In genomic region chr10:101444499-101444898, GRCh38 we compare ENCODE assay signal across 10 cellular contexts.
"Had no signal": no experiment of that assay in that cellular context is flagged by ENCODE, and none has a peak within 500 bp of the region (broad histone marks: within the 10 kb centered on the region; RNA-seq: fewer than 3 reads in every experiment).

No MANE protein-coding gene starts in this region.

- H3K4me3 ChIP-seq: sigmoid colon, transverse colon had no signal

- DNase-seq: activated effector memory CD4-positive, alpha-beta T cell treated with Interleukin-2 at 50 U/mL for 16 hours; activated T-cell treated with anti-CD3 and anti-CD28 coated beads, Interleukin-2, amount 50 U/mL, for 1 hour; cortex of kidney; effector CD8-positive, alpha-beta T cell; hypothalamus; sigmoid colon; stimulated activated naive CD4-positive, alpha-beta T cell; substantia nigra; transverse colon had no signal

- H3K9me3 ChIP-seq: sigmoid colon, transverse colon had no signal

- H3K36me3 ChIP-seq: sigmoid colon, transverse colon had no signal

- H3K27ac ChIP-seq: sigmoid colon, transverse colon had no signal

- ATAC-seq: activated CD4-positive, CD25-positive, alpha-beta regulatory T cell treated with anti-CD3 and anti-CD28 coated beads, Interleukin-2, amount 50 U/mL, for 24 hours had no signal
